In the genomic region with DNA sequence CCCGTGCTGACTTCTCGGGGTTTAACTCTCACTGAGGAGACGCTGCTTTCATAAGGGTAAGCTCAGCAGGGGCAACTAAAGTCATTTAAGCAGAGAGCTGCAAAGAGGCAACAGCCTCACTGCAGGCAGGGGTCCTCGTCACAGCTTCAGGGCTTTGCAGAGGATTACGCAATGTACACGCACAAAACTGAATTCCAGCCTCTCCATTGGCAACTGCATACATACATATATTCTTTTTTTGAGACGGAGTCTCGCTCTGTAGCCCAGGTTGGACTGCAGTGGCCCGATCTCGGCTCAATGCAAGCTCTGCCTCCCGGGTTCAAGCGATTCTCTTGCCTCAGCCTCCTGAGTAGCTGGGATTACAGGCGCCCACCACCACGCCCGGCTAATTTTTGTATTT, we compare ENCODE assay signal across 14 cellular contexts. TPM values are rescaled to one million over a fixed set of nuclear protein-coding genes. Genes with fewer than 3 reads are reported as not detected.
DNase-seq lines count a peak whose midpoint lies in the region; ATAC-seq and TF ChIP-seq lines count a peak whose summit lies in the region.
"Had no signal": no experiment of that assay in that cellular context is flagged by ENCODE, and none has a peak within 500 bp of the region (broad histone marks: within the 10 kb centered on the region; RNA-seq: fewer than 3 reads in every experiment).

No MANE protein-coding gene starts in this region.

- H3K4me3 ChIP-seq in Jurkat, Clone E6-1 (ENCODE audit: low read length): no peak overlapping the region
- H3K4me3 ChIP-seq in astrocyte of the cerebellum (ENCODE audit: low read depth, low read length) (no peak overlapping the region), neural progenitor cell (no peak overlapping the region)

- peaks cover 27% of the 10 kb centered on the region for H3K4me1 Mint-ChIP-seq in activated CD4-positive, alpha-beta T cell treated with anti-CD3 and anti-CD28 coated beads for 36 hours
- H3K4me1 Mint-ChIP-seq in neural progenitor cell: peaks cover 38% of the 10 kb centered on the region

- H2AFZ ChIP-seq in neural progenitor cell (replicated peaks): no peak overlapping the region

- POLR2A ChIA-PET in activated CD4-positive, alpha-beta T cell treated with anti-CD3 and anti-CD28 coated beads for 36 hours (lab: Charles Lee): interaction anchor here (0.6 kb wide), 1 partner anchor 14 kb away, joined by 9 read pairs; no protein-coding TSS in a partner anchor

- DNase-seq in activated CD4-positive, alpha-beta T cell treated with anti-CD3 and anti-CD28 coated beads for 36 hours: no peak
- DNase-seq in activated CD4-positive, alpha-beta T cell treated with anti-CD3 and anti-CD28 coated beads for 1 hour: no peak
- DNase-seq in Jurkat, Clone E6-1 (ENCODE audit: low read depth, low spot score): peak; percentile 46
- DNase-seq in astrocyte of the cerebellum (ENCODE audit: low read depth): no peak
- DNase-seq in neural progenitor cell (ENCODE audit: low spot score): peak; percentile 39
- no peak for DNase-seq in SW480 (ENCODE audit: low spot score)
- no peak for DNase-seq in stimulated activated CD8-positive, alpha-beta memory T cell treated with anti-CD3 and anti-CD28 coated beads, Interleukin-4, amount 100 ng/mL, for 48 hours
- DNase-seq in NCI-H524 treated with DMSO at 0.1 percent for 48 hours (lab: John Stamatoyannopoulos, UW): no peak
- DNase-seq: activated CD4-positive, alpha-beta T cell treated with anti-CD3 and anti-CD28 coated beads, Interleukin-2, amount 50 U/mL, for 4 hours; activated naive CD8-positive, alpha-beta T cell treated with anti-CD3 and anti-CD28 coated beads, Interleukin-2, amount 10 ng/mL, durations not matched to agents 7 days and 5 days; effector memory CD4-positive, alpha-beta T cell; NCI-H1417 treated with DMSO at 0.1 percent for 48 hours; RPMI8226 had no signal

- H3K9me3 Mint-ChIP-seq in activated CD4-positive, alpha-beta T cell treated with anti-CD3 and anti-CD28 coated beads for 36 hours (ENCODE audit: low read depth): no peaks in the 10 kb centered on the region
- H3K9me3 Mint-ChIP-seq in neural progenitor cell: no peaks in the 10 kb centered on the region
- H3K9me3 Mint-ChIP-seq: activated naive CD8-positive, alpha-beta T cell treated with anti-CD3 and anti-CD28 coated beads, Interleukin-2, amount 10 ng/mL, durations not matched to agents 7 days and 5 days had no signal

- no peak overlapping the region for H3K4me2 ChIP-seq in neural progenitor cell

- peaks cover 57% of the 10 kb centered on the region for H3K79me2 ChIP-seq in neural progenitor cell (ENCODE audit: low read depth)

- H3K27me3 Mint-ChIP-seq in activated CD4-positive, alpha-beta T cell treated with anti-CD3 and anti-CD28 coated beads for 36 hours: no peaks in the 10 kb centered on the region
- peaks cover 2% of the 10 kb centered on the region for H3K27me3 Mint-ChIP-seq in neural progenitor cell (ENCODE audit: insufficient read depth, low read depth)
- H3K27me3 Mint-ChIP-seq: activated naive CD8-positive, alpha-beta T cell treated with anti-CD3 and anti-CD28 coated beads, Interleukin-2, amount 10 ng/mL, durations not matched to agents 7 days and 5 days had no signal

- H3K36me3 Mint-ChIP-seq in activated CD4-positive, alpha-beta T cell treated with anti-CD3 and anti-CD28 coated beads for 36 hours (ENCODE audit: low read depth): peaks cover 25% of the 10 kb centered on the region
- H3K36me3 Mint-ChIP-seq in neural progenitor cell: peaks cover 4% of the 10 kb centered on the region

- ATAC-seq in activated CD4-positive, alpha-beta T cell treated with anti-CD3 and anti-CD28 coated beads for 36 hours: no peak

- peaks cover 3% of the 10 kb centered on the region for H3K4me1 ChIP-seq in neural progenitor cell

- no peak overlapping the region for H3K9ac ChIP-seq in neural progenitor cell

- H3K36me3 ChIP-seq in neural progenitor cell: no peaks in the 10 kb centered on the region

- H3K27ac ChIP-seq in neural progenitor cell: no peak overlapping the region
- H3K27ac ChIP-seq: C4-2B had no signal

- CTCF ChIA-PET in activated CD4-positive, alpha-beta T cell treated with anti-CD3 and anti-CD28 coated beads for 36 hours (lab: Charles Lee): interaction anchor here (0.5 to 0.8 kb wide), 3 partner anchors 18 to 521 kb away, joined by 3 to 4 read pairs (median 3); partner anchors contain the start of gene C20orf204

- in situ Hi-C loops in astrocyte of the cerebellum (cut with HindIII; ENCODE audit: low sequenced_read_pairs): no loop called here

- H3F3A ChIP-seq in neural progenitor cell (ENCODE audit: low read depth): peaks cover 30% of the 10 kb centered on the region

- no peak overlapping the region for H3K27ac Mint-ChIP-seq in activated CD4-positive, alpha-beta T cell treated with anti-CD3 and anti-CD28 coated beads for 36 hours
- H3K27ac Mint-ChIP-seq in neural progenitor cell: peak overlapping the region; percentile 83
- H3K27ac Mint-ChIP-seq: activated naive CD8-positive, alpha-beta T cell treated with anti-CD3 and anti-CD28 coated beads, Interleukin-2, amount 10 ng/mL, durations not matched to agents 7 days and 5 days had no signal

- peaks cover 14% of the 10 kb centered on the region for H4K20me1 ChIP-seq in neural progenitor cell (ENCODE audit: low read depth)

- intact Hi-C loops in activated CD4-positive, alpha-beta T cell treated with anti-CD3 and anti-CD28 coated beads for 36 hours (cut with DNase I, micrococcal nuclease): no loop called here

- H3K9me3 ChIP-seq in neural progenitor cell (ENCODE audit: low read depth): no peaks in the 10 kb centered on the region

- TF ChIP-seq CTCF in astrocyte of the cerebellum (IDR thresholded peaks at IDR 0.05; ENCODE audit: low read depth, low read length, missing control alignments) (peak; percentile 13), neural progenitor cell (IDR thresholded peaks at IDR 0.05) (no peak)

- H3K4me3 Mint-ChIP-seq in activated CD4-positive, alpha-beta T cell treated with anti-CD3 and anti-CD28 coated beads for 36 hours: peak overlapping the region; percentile 15
- H3K4me3 Mint-ChIP-seq in neural progenitor cell: peak overlapping the region; percentile 68
- H3K4me3 Mint-ChIP-seq: activated naive CD8-positive, alpha-beta T cell treated with anti-CD3 and anti-CD28 coated beads, Interleukin-2, amount 10 ng/mL, durations not matched to agents 7 days and 5 days had no signal

- no peaks in the 10 kb centered on the region for H3K27me3 ChIP-seq in neural progenitor cell

RNA-seq across cellular contexts. Expression of gene GMEB2, which starts 2.4 kb away (rescaled TPM):
- 10 to 100 TPM; 14.0 to 14.1 TPM for total RNA-seq in activated CD4-positive, alpha-beta T cell treated with anti-CD3 and anti-CD28 coated beads for 36 hours
- 13.4 TPM for polyA plus RNA-seq in Jurkat, Clone E6-1 (2012; ENCODE audit: insufficient read depth, insufficient read length)
- 8.0 and 18.6 TPM in 2 replicates for total RNA-seq in neural progenitor cell (ENCODE audit: low replicate concordance)

RNA-seq across cellular contexts. Expression of gene STMN3, which starts 28.7 kb away (rescaled TPM):
- total RNA-seq in activated CD4-positive, alpha-beta T cell treated with anti-CD3 and anti-CD28 coated beads for 36 hours: 10 to 100 TPM; 15.4 to 17.6 TPM
- 98.7 TPM for polyA plus RNA-seq in Jurkat, Clone E6-1 (2012; ENCODE audit: insufficient read depth, insufficient read length)
- 3.3 and 6.1 TPM in 2 replicates for total RNA-seq in neural progenitor cell (ENCODE audit: low replicate concordance)

RNA-seq across cellular contexts. Expression of gene RTEL1, which starts 33.6 kb away (rescaled TPM):
- total RNA-seq in activated CD4-positive, alpha-beta T cell treated with anti-CD3 and anti-CD28 coated beads for 36 hours: 10 to 100 TPM; 44.5 to 44.7 TPM
- 22.2 TPM for polyA plus RNA-seq in Jurkat, Clone E6-1 (2012; ENCODE audit: insufficient read depth, insufficient read length)
- total RNA-seq in neural progenitor cell (ENCODE audit: low replicate concordance): 6.0 and 16.7 TPM in 2 replicates

RNA-seq across cellular contexts. Expression of gene HELZ2, which starts 50.4 kb away (rescaled TPM):
- total RNA-seq in activated CD4-positive, alpha-beta T cell treated with anti-CD3 and anti-CD28 coated beads for 36 hours: 10 to 100 TPM; 16.1 to 18.7 TPM
- 3.6 TPM for polyA plus RNA-seq in Jurkat, Clone E6-1 (2012; ENCODE audit: insufficient read depth, insufficient read length)
- total RNA-seq in neural progenitor cell (ENCODE audit: low replicate concordance): 2.9 and 17.7 TPM in 2 replicates

Comparison
In these comparisons a context has a peak if more than half of its experiments do, and no peak if none do; other contexts are left out.
1. DNase-seq: peak in Jurkat, Clone E6-1 (single experiment) and neural progenitor cell (single experiment); none in activated CD4-positive, alpha-beta T cell treated with anti-CD3 and anti-CD28 coated beads for 36 hours (single experiment), activated CD4-positive, alpha-beta T cell treated with anti-CD3 and anti-CD28 coated beads for 1 hour (single experiment), astrocyte of the cerebellum (single experiment), SW480 (single experiment), stimulated activated CD8-positive, alpha-beta memory T cell treated with anti-CD3 and anti-CD28 coated beads, Interleukin-4, amount 100 ng/mL, for 48 hours (single experiment) and NCI-H524 treated with DMSO at 0.1 percent for 48 hours (single experiment).